1 cellular context compared by ENCODE assay signal in genomic region chr6:26536571-26537159, GRCh38.
A peak's percentile ranks its signal among the peaks of the same experiment; 100 is the strongest.
TF ChIP-seq lines count a peak whose summit lies in the region.

No MANE protein-coding gene starts in this region.

TF ChIP-seq in K562, 482 proteins besides CTCF, POLR2A, EP300 and RAD21 (continued from another document):
- TF ChIP-seq ZBTB2 (IDR thresholded peaks at IDR 0.05) (0 out of 2 replicates have a peak, but pooled peaks have one; percentile 17), ZNF274 (IDR thresholded peaks at IDR 0.05; ENCODE audit: borderline replicate concordance, low read depth, low read length) (no peak), ZKSCAN3 (CRISPR knock-in tag; IDR thresholded peaks at IDR 0.05) (no peak), MBD1 (CRISPR knock-in tag; IDR thresholded peaks at IDR 0.05) (no peak), PATZ1 (CRISPR knock-in tag; IDR thresholded peaks at IDR 0.05; ENCODE audit: borderline replicate concordance) (no peak), CC2D1A (IDR thresholded peaks at IDR 0.05) (0 out of 2 replicates have a peak, but pooled peaks have one; percentile 13), XRCC5 (IDR thresholded peaks at IDR 0.05; ENCODE audit: low read depth, low read length) (no peak), ZNF224 (CRISPR knock-in tag; IDR thresholded peaks at IDR 0.05) (no peak), ARID3B (CRISPR knock-in tag; IDR thresholded peaks at IDR 0.05; ENCODE audit: borderline replicate concordance) (no peak), ZNF644 (tag; IDR thresholded peaks at IDR 0.05; ENCODE audit: low read depth) (no peak), ZNF384 (IDR thresholded peaks at IDR 0.05; ENCODE audit: low read depth, low read length) (peak; percentile 80), CEBPB (tag; IDR thresholded peaks at IDR 0.05) (no peak), ZC3H4 (CRISPR knock-in tag; IDR thresholded peaks at IDR 0.05; ENCODE audit: borderline replicate concordance) (no peak), NUFIP1 (IDR thresholded peaks at IDR 0.05; ENCODE audit: partially characterized antibody) (no peak), MAFG (tag; conservative IDR thresholded peaks at IDR 0.05) (peak; percentile 80), ZBTB12 (CRISPR knock-in tag; IDR thresholded peaks at IDR 0.05) (no peak), TAL1 (IDR thresholded peaks at IDR 0.05) (no peak)
